9 cellular contexts compared by ENCODE assay signal in the genomic region with DNA sequence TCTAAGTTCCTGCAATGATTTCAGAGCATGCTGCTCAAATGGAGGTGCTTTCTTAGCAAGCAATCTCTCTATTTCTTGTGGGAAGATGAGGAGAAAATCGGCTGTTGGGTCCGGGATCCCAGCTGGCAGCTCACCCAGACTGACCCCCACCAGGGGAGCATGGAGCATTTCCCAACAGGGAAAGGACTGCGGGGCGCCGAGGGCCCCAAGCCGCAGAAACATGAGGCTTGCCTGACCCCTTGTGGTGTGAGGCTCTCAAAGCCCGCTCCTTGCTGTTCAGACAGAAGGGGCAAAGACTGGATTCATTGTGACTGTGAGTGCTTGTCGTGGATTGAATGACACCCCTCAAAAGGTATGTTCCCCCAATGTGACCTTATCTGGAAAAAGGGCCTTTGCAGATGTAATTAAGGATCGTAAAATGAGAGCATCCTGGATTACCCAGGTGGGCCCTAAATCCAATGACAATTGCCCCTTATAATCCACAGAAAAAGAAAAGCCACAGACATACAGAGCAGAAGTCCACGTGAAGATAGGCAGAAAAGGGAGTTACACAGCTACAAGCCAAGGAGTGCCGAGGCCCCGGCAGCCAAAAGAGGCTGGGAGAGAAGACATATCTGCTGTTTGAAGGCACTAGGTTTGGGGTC.
DNase-seq lines count a peak whose midpoint lies in the region; ATAC-seq and TF ChIP-seq lines count a peak whose summit lies in the region.
"Had no signal": no experiment of that assay in that cellular context is flagged by ENCODE, and none has a peak within 500 bp of the region (broad histone marks: within the 10 kb centered on the region; RNA-seq: fewer than 3 reads in every experiment).

No MANE protein-coding gene starts in this region.

- H3K9ac ChIP-seq in neural cell (ENCODE audit: low read length) = no peak overlapping the region

- no peaks in the 10 kb centered on the region for H3K9me2 ChIP-seq in neural cell (ENCODE audit: insufficient read depth, low read length)

- no peaks in the 10 kb centered on the region for H3K4me1 Mint-ChIP-seq in CD14-positive monocyte
- no peaks in the 10 kb centered on the region for H3K4me1 Mint-ChIP-seq in CD4-positive, alpha-beta memory T cell

- DNase-seq in CD14-positive monocyte (ENCODE audit: low spot score) (no peak), GM13977 (ENCODE audit: low spot score) (peak; percentile 48), NCI-H446 (lab: John Stamatoyannopoulos, UW) (peak; percentile 29 to 79), choroid plexus epithelial cell (ENCODE audit: low read depth) (peak; percentile 65)
- no peak for DNase-seq in CD4-positive, alpha-beta memory T cell

- CTCF ChIA-PET in CD4-positive, alpha-beta memory T cell (lab: Charles Lee; ENCODE audit: partially characterized antibody) = interaction anchor here (1.3 to 2.6 kb wide), 2 partner anchors 9 to 594 kb away, joined by 4 to 9 read pairs; no protein-coding TSS in a partner anchor

- peak; percentile 94 for TF ChIP-seq RAD21 in neural cell (conservative IDR thresholded peaks at IDR 0.05)

- H3K27ac Mint-ChIP-seq in CD14-positive monocyte = no peak overlapping the region
- no peak overlapping the region for H3K27ac Mint-ChIP-seq in CD4-positive, alpha-beta memory T cell

- H3K4me3 Mint-ChIP-seq in CD14-positive monocyte = no peak overlapping the region
- no peak overlapping the region for H3K4me3 Mint-ChIP-seq in CD4-positive, alpha-beta memory T cell

- no peaks in the 10 kb centered on the region for H3K79me2 ChIP-seq in neural cell (replicated peaks; ENCODE audit: insufficient read depth, low read length)

- H3K27me3 ChIP-seq in neural cell (ENCODE audit: insufficient read depth, low read depth, low read length) = no peaks in the 10 kb centered on the region
- H3K27me3 ChIP-seq in CD4-positive, alpha-beta memory T cell (ENCODE audit: insufficient read depth, low read length) = no peaks in the 10 kb centered on the region

- no peak overlapping the region for H3K4me3 ChIP-seq in choroid plexus epithelial cell (ENCODE audit: low read depth, low read length)
- no peak overlapping the region for H3K4me3 ChIP-seq in neural cell (ENCODE audit: low read length)
- H3K4me3 ChIP-seq in CD4-positive, alpha-beta memory T cell (ENCODE audit: low read length in 2 of 2) = no peak overlapping the region
- H3K4me3 ChIP-seq: lung had no signal

- no peak for TF ChIP-seq EP300 in neural cell (conservative IDR thresholded peaks at IDR 0.05; ENCODE audit: poor library complexity, severe bottlenecking)

- peak; percentile 10 for TF ChIP-seq CTCF in CD14-positive monocyte (IDR thresholded peaks at IDR 0.05)
- peak; percentile 72 for TF ChIP-seq CTCF in GM13977 (IDR thresholded peaks at IDR 0.05; ENCODE audit: extremely low read depth, insufficient read depth, missing control alignments)
- TF ChIP-seq CTCF in choroid plexus epithelial cell (conservative IDR thresholded peaks at IDR 0.05; ENCODE audit: low read depth, low read length) = peak; percentile 82
- peak; percentile 93 for TF ChIP-seq CTCF in neural cell (IDR thresholded peaks at IDR 0.05; ENCODE audit: poor library complexity, severe bottlenecking)

- no peak for ATAC-seq in HG02840 (IDR thresholded peaks at IDR 0.05; ENCODE audit: low FRiP score, unreplicated experiment)
- ATAC-seq in HG02642 (IDR thresholded peaks at IDR 0.05; ENCODE audit: poor library complexity, unreplicated experiment) = no peak

- peaks cover 8 to 12% (median 11%) of the 10 kb centered on the region in 3 donors for H3K27me3 Mint-ChIP-seq in CD14-positive monocyte (ENCODE audit: low read depth in 3 of 3)
- peaks cover 10 to 12% of the 10 kb centered on the region in 2 donors for H3K27me3 Mint-ChIP-seq in CD4-positive, alpha-beta memory T cell

- no peak overlapping the region for H3K27ac ChIP-seq in neural cell (ENCODE audit: low read length)
- no peak overlapping the region for H3K27ac ChIP-seq in CD4-positive, alpha-beta memory T cell (ENCODE audit: low read depth, low read length)

- no peaks in the 10 kb centered on the region for H3K9me3 Mint-ChIP-seq in CD14-positive monocyte
- H3K9me3 Mint-ChIP-seq in CD4-positive, alpha-beta memory T cell = peaks cover 0 to 2% (median 0%) of the 10 kb centered on the region in 8 donors

- no peaks in the 10 kb centered on the region for H3K36me3 Mint-ChIP-seq in CD14-positive monocyte
- no peaks in the 10 kb centered on the region for H3K36me3 Mint-ChIP-seq in CD4-positive, alpha-beta memory T cell

- H3K9me3 ChIP-seq in neural cell (ENCODE audit: low read length) = no peaks in the 10 kb centered on the region
- no peaks in the 10 kb centered on the region for H3K9me3 ChIP-seq in CD4-positive, alpha-beta memory T cell (ENCODE audit: control insufficient read depth in 1 of 2, low read length in 2 of 2)

- H3K4me2 ChIP-seq in neural cell (ENCODE audit: low read length) = no peak overlapping the region

- POLR2A ChIA-PET in CD4-positive, alpha-beta memory T cell (lab: Charles Lee; ENCODE audit: partially characterized antibody) = no interaction called here

- H4K20me1 ChIP-seq in neural cell (ENCODE audit: insufficient read depth) = no peaks in the 10 kb centered on the region

- no peaks in the 10 kb centered on the region for H3K36me3 ChIP-seq in neural cell (ENCODE audit: insufficient read depth, low read length)
- H3K36me3 ChIP-seq in CD4-positive, alpha-beta memory T cell (ENCODE audit: insufficient read depth, low read length) = no peaks in the 10 kb centered on the region

- H3F3A ChIP-seq in neural cell (ENCODE audit: insufficient read depth, low read length, poor library complexity, severe bottlenecking) = no peaks in the 10 kb centered on the region

- intact Hi-C loops in CD14-positive monocyte (cut with micrococcal nuclease) = loop anchor here (5.0 kb wide), 1 partner anchor 593 kb away; no protein-coding TSS in a partner anchor
- intact Hi-C loops in CD4-positive, alpha-beta memory T cell (cut with micrococcal nuclease) = loop anchor here (5.0 kb wide), 1 partner anchor 938 kb away; no protein-coding TSS in a partner anchor

- no peaks in the 10 kb centered on the region for H3K4me1 ChIP-seq in CD4-positive, alpha-beta memory T cell (ENCODE audit: insufficient read depth, low read length)

- no peak overlapping the region for H2AFZ ChIP-seq in neural cell (ENCODE audit: low read depth, low read length)

- in situ Hi-C loops in GM13977 (cut with MboI; ENCODE audit: low pct_unique_long_range_greater_than_20kb, low sequenced_read_pairs, unreplicated experiment) = no loop called here

TF ChIP-seq in neural cell, 6 proteins besides CTCF, POLR2A, EP300 and RAD21:
- TF ChIP-seq SMC3 (conservative IDR thresholded peaks at IDR 0.05; ENCODE audit: poor library complexity) (peak; percentile 94), TAF1 (IDR thresholded peaks at IDR 0.05; ENCODE audit: low read depth) (no peak), MXI1 (conservative IDR thresholded peaks at IDR 0.05; ENCODE audit: poor library complexity, severe bottlenecking) (peak; percentile 17)

Comparison
In these comparisons a context has a peak if more than half of its experiments do, and no peak if none do; other contexts are left out.
1. DNase-seq: peak in GM13977 (single experiment), NCI-H446 (2 of 2) and choroid plexus epithelial cell (single experiment); none in CD14-positive monocyte (single experiment) and CD4-positive, alpha-beta memory T cell (0 of 5).
2. CTCF ChIP-seq: peak in every context shown above with its lines; median percentile 93 in neural cell; 82 in choroid plexus epithelial cell; 72 in GM13977; 10 in CD14-positive monocyte.